ENCODE assay signal across 19 cellular contexts in genomic region chr4:23710298-23710697, GRCh38.
"Had no signal": no experiment of that assay in that cellular context is flagged by ENCODE, and none has a peak within 500 bp of the region (broad histone marks: within the 10 kb centered on the region; RNA-seq: fewer than 3 reads in every experiment).

No MANE protein-coding gene starts in this region.

- H3K27me3 Mint-ChIP-seq: dendritic cell treated with granulocyte-macrophage colony-stimulating factor and Interleukin-4, amounts not matched to agents 40 ng/mL and 50 ng/mL, for 4 days; effector memory CD8-positive, alpha-beta T cell had no signal

- DNase-seq: colonic mucosa; cortex of kidney; dermis blood vessel endothelial cell; dorsolateral prefrontal cortex; effector CD4-positive, alpha-beta T cell; effector CD8-positive, alpha-beta T cell; effector memory CD4-positive, alpha-beta T cell; effector memory CD8-positive, alpha-beta T cell; endodermal cell; erythroblast; esophagus squamous epithelium; foreskin fibroblast; foreskin keratinocyte; foreskin melanocyte; gastrocnemius medialis; head of caudate nucleus; heart left ventricle; heart right ventricle had no signal

- H3K9me3 Mint-ChIP-seq: dendritic cell treated with granulocyte-macrophage colony-stimulating factor and Interleukin-4, amounts not matched to agents 40 ng/mL and 50 ng/mL, for 4 days; endodermal cell had no signal

- H3K4me3 Mint-ChIP-seq: dendritic cell treated with granulocyte-macrophage colony-stimulating factor and Interleukin-4, amounts not matched to agents 40 ng/mL and 50 ng/mL, for 4 days; effector memory CD8-positive, alpha-beta T cell; endodermal cell had no signal

- H3K27ac Mint-ChIP-seq: dendritic cell treated with granulocyte-macrophage colony-stimulating factor and Interleukin-4, amounts not matched to agents 40 ng/mL and 50 ng/mL, for 4 days; effector memory CD8-positive, alpha-beta T cell; endodermal cell had no signal
